ENCODE assay signal across 1 cellular context in genomic region chr16:61936522-61936921, GRCh38.
TF ChIP-seq lines count a peak whose summit lies in the region.

No MANE protein-coding gene starts in this region.

TF ChIP-seq in HEK293T, 16 proteins besides CTCF, POLR2A, EP300 and RAD21 (continued from another document):
- no peak for TF ChIP-seq TARDBP (IDR thresholded peaks at IDR 0.05)
- TF ChIP-seq BHLHE40 (IDR thresholded peaks at IDR 0.05; ENCODE audit: borderline replicate concordance): no peak
